ENCODE assay signal across 8 cellular contexts in genomic region chr2:160278101-160278888, GRCh38.
DNase-seq lines count a peak whose midpoint lies in the region; ATAC-seq and TF ChIP-seq lines count a peak whose summit lies in the region.

No MANE protein-coding gene starts in this region.

- no peak overlapping the region for H3K4me3 Mint-ChIP-seq in neural progenitor cell
- H3K4me3 Mint-ChIP-seq in activated CD8-positive, alpha-beta memory T cell treated with anti-CD3 and anti-CD28 coated beads, Interleukin-2, amount 10 ng/mL, durations not matched to agents 7 days and 5 days, result no peak overlapping the region

- no peaks in the 10 kb centered on the region for H4K20me1 ChIP-seq in GM23248 (ENCODE audit: insufficient read depth)
- no peaks in the 10 kb centered on the region for H4K20me1 ChIP-seq in neural progenitor cell (ENCODE audit: low read depth)

- in situ Hi-C loops in GM23248 (cut with MboI), result no loop called here

- no peak overlapping the region for H3K4me2 ChIP-seq in GM23248 (ENCODE audit: unreplicated experiment)
- no peak overlapping the region for H3K4me2 ChIP-seq in neural progenitor cell

- H3K36me3 ChIP-seq in GM23248 (ENCODE audit: low read depth), result peaks cover 77% of the 10 kb centered on the region
- peaks cover 79% of the 10 kb centered on the region for H3K36me3 ChIP-seq in RWPE2 (ENCODE audit: low read depth)
- peaks cover 21% of the 10 kb centered on the region for H3K36me3 ChIP-seq in neural progenitor cell

- no peaks in the 10 kb centered on the region for H3K27me3 ChIP-seq in GM23248 (replicated peaks; ENCODE audit: insufficient read depth)
- H3K27me3 ChIP-seq in RWPE2 (ENCODE audit: insufficient read depth, poor library complexity, severe bottlenecking), result no peaks in the 10 kb centered on the region
- H3K27me3 ChIP-seq in neural progenitor cell, result no peaks in the 10 kb centered on the region

- H3K9ac ChIP-seq in GM23248, result no peak overlapping the region
- H3K9ac ChIP-seq in neural progenitor cell, result no peak overlapping the region

- CTCF ChIA-PET in activated CD8-positive, alpha-beta memory T cell treated with anti-CD3 and anti-CD28 coated beads, Interleukin-2, amount 10 ng/mL, durations not matched to agents 7 days and 5 days (lab: Charles Lee), result no interaction called here
- CTCF ChIA-PET in RWPE1 (lab: Yijun Ruan, JAX), result interaction anchor here (0.6 to 0.7 kb wide), 2 partner anchors 23 to 84 kb away, joined by 3 read pairs; no protein-coding TSS in a partner anchor

- H3K4me1 Mint-ChIP-seq in neural progenitor cell, result peaks cover 5% of the 10 kb centered on the region
- peaks cover 15% of the 10 kb centered on the region for H3K4me1 Mint-ChIP-seq in activated CD8-positive, alpha-beta memory T cell treated with anti-CD3 and anti-CD28 coated beads, Interleukin-2, amount 10 ng/mL, durations not matched to agents 7 days and 5 days

- H3K79me2 ChIP-seq in GM23248 (ENCODE audit: insufficient read depth) (peaks cover 68% of the 10 kb centered on the region), neural progenitor cell (ENCODE audit: low read depth) (no peaks in the 10 kb centered on the region)

- POLR2A ChIA-PET in RWPE1 (lab: Yijun Ruan, JAX; ENCODE audit: low non-redundant PET), result no interaction called here

- H3K4me3 ChIP-seq in GM23248, result no peak overlapping the region
- H3K4me3 ChIP-seq in RWPE2 (ENCODE audit: severe bottlenecking), result no peak overlapping the region
- no peak overlapping the region for H3K4me3 ChIP-seq in neural progenitor cell

- no peaks in the 10 kb centered on the region for H3K9me3 Mint-ChIP-seq in neural progenitor cell
- H3K9me3 Mint-ChIP-seq in activated CD8-positive, alpha-beta memory T cell treated with anti-CD3 and anti-CD28 coated beads, Interleukin-2, amount 10 ng/mL, durations not matched to agents 7 days and 5 days (ENCODE audit: low read depth), result no peaks in the 10 kb centered on the region

- H3K27me3 Mint-ChIP-seq in neural progenitor cell (ENCODE audit: insufficient read depth, low read depth), result no peaks in the 10 kb centered on the region
- H3K27me3 Mint-ChIP-seq in activated CD8-positive, alpha-beta memory T cell treated with anti-CD3 and anti-CD28 coated beads, Interleukin-2, amount 10 ng/mL, durations not matched to agents 7 days and 5 days, result no peaks in the 10 kb centered on the region

- peak overlapping the region; percentile 71 for H3K27ac ChIP-seq in GM23248
- H3K27ac ChIP-seq in RWPE2 (ENCODE audit: poor library complexity, severe bottlenecking), result peak overlapping the region; percentile 82
- H3K27ac ChIP-seq in neural progenitor cell, result no peak overlapping the region
- no peak overlapping the region for H3K27ac ChIP-seq in RWPE1

- WGBS in GM23248 (ENCODE audit: low coverage in 1 of 2, low lambda C conversion rate in 2 of 2, missing lambda C conversion rate in 2 of 2), 2 experiments, result 76 to 77% methylated on average over 9 of the region's 9 CpGs

- peaks cover 33% of the 10 kb centered on the region for H3K36me3 Mint-ChIP-seq in neural progenitor cell
- peaks cover 69% of the 10 kb centered on the region for H3K36me3 Mint-ChIP-seq in activated CD8-positive, alpha-beta memory T cell treated with anti-CD3 and anti-CD28 coated beads, Interleukin-2, amount 10 ng/mL, durations not matched to agents 7 days and 5 days

- TF ChIP-seq CTCF in RWPE2 (IDR thresholded peaks at IDR 0.05; ENCODE audit: poor library complexity, severe bottlenecking), result no peak
- no peak for TF ChIP-seq CTCF in neural progenitor cell (IDR thresholded peaks at IDR 0.05)
- no peak for TF ChIP-seq CTCF in RWPE1 (conservative IDR thresholded peaks at IDR 0.05; ENCODE audit: low read depth)

- no peaks in the 10 kb centered on the region for H3K9me3 ChIP-seq in GM23248 (ENCODE audit: low read depth)
- no peaks in the 10 kb centered on the region for H3K9me3 ChIP-seq in RWPE2 (ENCODE audit: severe bottlenecking)
- no peaks in the 10 kb centered on the region for H3K9me3 ChIP-seq in neural progenitor cell (ENCODE audit: low read depth)

- H3K27ac Mint-ChIP-seq in neural progenitor cell, result peak overlapping the region; percentile 30
- H3K27ac Mint-ChIP-seq in activated CD8-positive, alpha-beta memory T cell treated with anti-CD3 and anti-CD28 coated beads, Interleukin-2, amount 10 ng/mL, durations not matched to agents 7 days and 5 days, result no peak overlapping the region

- DNase-seq in GM23248 (no peak), RWPE2 (ENCODE audit: low spot score) (no peak), neural progenitor cell (ENCODE audit: low spot score) (no peak), RWPE1 (ENCODE audit: low spot score) (no peak), NCI-H1417 treated with DMSO at 0.1 percent for 48 hours (lab: John Stamatoyannopoulos, UW) (no peak), DMS153 (lab: John Stamatoyannopoulos, UW) (no peak)
- DNase-seq in activated CD8-positive, alpha-beta memory T cell treated with anti-CD3 and anti-CD28 coated beads, Interleukin-2, amount 10 ng/mL, durations not matched to agents 7 days and 5 days, result no peak

- H3F3A ChIP-seq in GM23248 (ENCODE audit: insufficient read depth) (peaks cover 97% of the 10 kb centered on the region), neural progenitor cell (ENCODE audit: low read depth) (peaks cover 4% of the 10 kb centered on the region)

- no peaks in the 10 kb centered on the region for H3K9me2 ChIP-seq in GM23248 (ENCODE audit: insufficient read depth)

- ATAC-seq in GM18858 (IDR thresholded peaks at IDR 0.05; ENCODE audit: unreplicated experiment) (peak; percentile 59), RWPE2 (ENCODE audit: low read depth) (no peak)
- ATAC-seq in activated CD8-positive, alpha-beta memory T cell treated with anti-CD3 and anti-CD28 coated beads, Interleukin-2, amount 10 ng/mL, durations not matched to agents 7 days and 5 days, result no peak

- no peak overlapping the region for H2AFZ ChIP-seq in GM23248
- H2AFZ ChIP-seq in neural progenitor cell (replicated peaks), result no peak overlapping the region

- peaks cover 36% of the 10 kb centered on the region for H3K4me1 ChIP-seq in GM23248 (ENCODE audit: insufficient read depth)
- peaks cover 16% of the 10 kb centered on the region for H3K4me1 ChIP-seq in RWPE2 (ENCODE audit: insufficient read depth, poor library complexity, severe bottlenecking)
- no peaks in the 10 kb centered on the region for H3K4me1 ChIP-seq in neural progenitor cell

Comparison
In these comparisons a context has a peak if more than half of its experiments do, and no peak if none do; other contexts are left out.
1. H3K27ac ChIP-seq: peak in GM23248 (single experiment) and RWPE2 (single experiment); none in neural progenitor cell (single experiment) and RWPE1 (single experiment).